ENCODE assay signal across 1 cellular context in genomic region chr2:219272995-219273394, GRCh38.
TF ChIP-seq lines count a peak whose summit lies in the region.

No MANE protein-coding gene starts in this region.

TF ChIP-seq in IMR-90, 13 proteins besides CTCF, POLR2A, EP300 and RAD21 (continued from another document):
- TF ChIP-seq USF2 (IDR thresholded peaks at IDR 0.05; ENCODE audit: low read depth, low read length) (no peak), BHLHE40 (IDR thresholded peaks at IDR 0.05; ENCODE audit: low read depth, low read length) (no peak), CHD1 (IDR thresholded peaks at IDR 0.05; ENCODE audit: low read depth, low read length) (no peak), RFX5 (IDR thresholded peaks at IDR 0.05; ENCODE audit: low read depth, low read length) (no peak), ELK1 (IDR thresholded peaks at IDR 0.05; ENCODE audit: borderline replicate concordance, low read depth, low read length) (no peak), MXI1 (IDR thresholded peaks at IDR 0.05; ENCODE audit: borderline replicate concordance, low read depth, low read length) (no peak)
